ENCODE assay signal across 18 cellular contexts in genomic region chr3:8734137-8734878, GRCh38. TPM values are rescaled to one million over a fixed set of nuclear protein-coding genes. Genes with fewer than 3 reads are reported as not detected.
DNase-seq lines count a peak whose midpoint lies in the region; ATAC-seq, FAIRE-seq and TF ChIP-seq lines count a peak whose summit lies in the region.
"Had no signal": no experiment of that assay in that cellular context is flagged by ENCODE, and none has a peak within 500 bp of the region (broad histone marks: within the 10 kb centered on the region; RNA-seq: fewer than 3 reads in every experiment).

No MANE protein-coding gene starts in this region.

- H3K4me3 Mint-ChIP-seq in activated CD4-positive, alpha-beta T cell treated with anti-CD3 and anti-CD28 coated beads, Interleukin-2, amount 10 ng/mL, durations not matched to agents 7 days and 5 days: no peak overlapping the region

- in situ Hi-C loops in HepG2 (cut with HindIII; ENCODE audit: extremely low pct_ligation_motif_present, low pct_unique_long_range_greater_than_20kb) (no loop called here), gastrocnemius medialis (cut with MboI; ENCODE audit: low sequenced_read_pairs in 4 of 4) (no loop called here)

- FAIRE-seq in HepG2 (lab: Jason Lieb, UNC): no peak
- FAIRE-seq: A549, H54 had no signal

- H3K4me3 ChIP-seq in MG63 (no peak overlapping the region), HepG2 (replicated peaks in 1 of 3; ENCODE audit: insufficient read depth in 1 of 3, low read depth in 2 of 3, low read length in 3 of 3) (no peak overlapping the region), gastrocnemius medialis (peak overlapping the region; percentile 25 to 69 (median 52))
- H3K4me3 ChIP-seq: A549, Peyer's patch had no signal

- POLR2A ChIA-PET in HepG2 (lab: Yijun Ruan, JAX): no interaction called here
- POLR2A ChIA-PET in activated CD4-positive, alpha-beta T cell treated with anti-CD3 and anti-CD28 coated beads, Interleukin-2, amount 10 ng/mL, durations not matched to agents 7 days and 5 days (lab: Charles Lee): no interaction called here

- no peaks in the 10 kb centered on the region for H3K4me1 Mint-ChIP-seq in activated CD4-positive, alpha-beta T cell treated with anti-CD3 and anti-CD28 coated beads, Interleukin-2, amount 10 ng/mL, durations not matched to agents 7 days and 5 days

- WGBS in HepG2 (ENCODE audit: low lambda C conversion rate): 30% methylated on average over 14 of the region's 19 CpGs

- ATAC-seq in Right ventricle myocardium inferior: peak; percentile 81
- peak; percentile 21; the same call in 2 of the 3 replicates for ATAC-seq in HepG2
- ATAC-seq in gastrocnemius medialis: peak; percentile 72 to 74
- ATAC-seq in HG02610 (IDR thresholded peaks at IDR 0.05; ENCODE audit: unreplicated experiment): no peak
- ATAC-seq in HG02938 (IDR thresholded peaks at IDR 0.05; ENCODE audit: unreplicated experiment): no peak
- ATAC-seq: A549 had no signal

- no peaks in the 10 kb centered on the region for H3K9me3 ChIP-seq in MG63
- no peaks in the 10 kb centered on the region for H3K9me3 ChIP-seq in HepG2 (ENCODE audit: low read length)
- no peaks in the 10 kb centered on the region for H3K9me3 ChIP-seq in gastrocnemius medialis
- H3K9me3 ChIP-seq: A549, Peyer's patch had no signal

- H4K20me1 ChIP-seq in HepG2 (ENCODE audit: insufficient read depth, low read length): no peaks in the 10 kb centered on the region

- no peaks in the 10 kb centered on the region for H3K27me3 ChIP-seq in MG63
- H3K27me3 ChIP-seq in HepG2 (ENCODE audit: control insufficient read depth in 1 of 2, insufficient read depth in 2 of 2, low read length in 2 of 2): peaks cover 4 to 59% of the 10 kb centered on the region in 2 experiments; a peak in 4 of 5 replicates
- no peaks in the 10 kb centered on the region for H3K27me3 ChIP-seq in gastrocnemius medialis
- H3K27me3 ChIP-seq: Peyer's patch had no signal

- H3K27ac ChIP-seq in HepG2 (ENCODE audit: extremely low read length, insufficient read depth, low read length) (no peak overlapping the region), gastrocnemius medialis (peak overlapping the region; percentile 89 to 98 (median 92))
- H3K27ac ChIP-seq: C4-2B, Peyer's patch had no signal

- H3K27ac Mint-ChIP-seq in activated CD4-positive, alpha-beta T cell treated with anti-CD3 and anti-CD28 coated beads, Interleukin-2, amount 10 ng/mL, durations not matched to agents 7 days and 5 days: no peak overlapping the region

- no TSS peak for BruUV-seq in HepG2 (replicated peaks; lab: Mats Ljungman, UMichigan)

- no peak for TF ChIP-seq RAD21 in HepG2 (CRISPR knock-in tag; IDR thresholded peaks at IDR 0.05)

- no peaks in the 10 kb centered on the region for H3K9me3 Mint-ChIP-seq in activated CD4-positive, alpha-beta T cell treated with anti-CD3 and anti-CD28 coated beads, Interleukin-2, amount 10 ng/mL, durations not matched to agents 7 days and 5 days

- H3K36me3 ChIP-seq in MG63: no peaks in the 10 kb centered on the region
- no peaks in the 10 kb centered on the region for H3K36me3 ChIP-seq in HepG2 (replicated peaks in 1 of 2; ENCODE audit: control insufficient read depth in 1 of 2, insufficient read depth in 2 of 2, low read length in 2 of 2)
- H3K36me3 ChIP-seq in gastrocnemius medialis: no peaks in the 10 kb centered on the region
- H3K36me3 ChIP-seq: Peyer's patch had no signal

- H2AFZ ChIP-seq in HepG2 (ENCODE audit: low read length): no peak overlapping the region

- CTCF ChIA-PET in HepG2 (lab: Yijun Ruan, JAX; ENCODE audit: low intra/inter-chr PET ratio, low total read pairs): no interaction called here
- CTCF ChIA-PET in activated CD4-positive, alpha-beta T cell treated with anti-CD3 and anti-CD28 coated beads, Interleukin-2, amount 10 ng/mL, durations not matched to agents 7 days and 5 days (lab: Charles Lee): no interaction called here

- TF ChIP-seq CTCF in HepG2 (CRISPR knock-in tag; IDR thresholded peaks at IDR 0.05) (no peak), gastrocnemius medialis (IDR thresholded peaks at IDR 0.05 in 4 of 5, conservative IDR thresholded peaks at IDR 0.05 in 1 of 5) (no peak)

- TF ChIP-seq EP300 in HepG2 (IDR thresholded peaks at IDR 0.05; ENCODE audit: low read depth in 2 of 2, low read length in 2 of 2) (no peak), HepG2 (CRISPR knock-in tag; IDR thresholded peaks at IDR 0.05; ENCODE audit: borderline replicate concordance) (no peak)

- DNase-seq in MG63 (peak; percentile 42), Right ventricle myocardium inferior (ENCODE audit: missing footprints) (peak; percentile 75), HepG2 (ENCODE audit: low spot score) (no peak), gastrocnemius medialis (peak in 1 of 2 donors; percentile 52), SKM-1 (lab: John Stamatoyannopoulos, UW; ENCODE audit: unreplicated experiment) (no peak)
- DNase-seq in activated CD4-positive, alpha-beta T cell treated with anti-CD3 and anti-CD28 coated beads, Interleukin-2, amount 10 ng/mL, durations not matched to agents 7 days and 5 days: no peak
- DNase-seq: COR-L47, Karpas-422, NCI-H187 treated with DMSO at 0.1 percent for 48 hours, NCI-H2171, NCI-H446 treated with DMSO at 0.1 percent for 48 hours, NCI-H748 treated with DMSO at 0.1 percent for 48 hours, Peyer's patch had no signal

- TF ChIP-seq POLR2A in HepG2 (IDR thresholded peaks at IDR 0.05; ENCODE audit: insufficient read depth in 1 of 2, low read depth in 2 of 2, low read length in 2 of 2) (no peak), gastrocnemius medialis (IDR thresholded peaks at IDR 0.05) (no peak)

- H3K4me1 ChIP-seq in HepG2 (ENCODE audit: insufficient read depth, low read length): no peaks in the 10 kb centered on the region
- H3K4me1 ChIP-seq in gastrocnemius medialis: peaks cover 23 to 51% of the 10 kb centered on the region in 2 donors
- H3K4me1 ChIP-seq: Peyer's patch had no signal

- no peaks in the 10 kb centered on the region for H3K36me3 Mint-ChIP-seq in activated CD4-positive, alpha-beta T cell treated with anti-CD3 and anti-CD28 coated beads, Interleukin-2, amount 10 ng/mL, durations not matched to agents 7 days and 5 days (ENCODE audit: low read depth)

- H3K79me2 ChIP-seq in HepG2 (ENCODE audit: insufficient read depth, low read length): no peaks in the 10 kb centered on the region

- no peak overlapping the region for H3K4me2 ChIP-seq in HepG2 (ENCODE audit: low read depth, low read length)
- H3K4me2 ChIP-seq: A549 had no signal

- intact Hi-C loops in Right ventricle myocardium inferior (cut with DNase I) (loop anchor here (5.0 kb wide), 1 partner anchor 72 kb away; no protein-coding TSS in a partner anchor), HepG2 (cut with micrococcal nuclease; ENCODE audit: unreplicated experiment) (no loop called here), gastrocnemius medialis (cut with DNase I; ENCODE audit: low total_unique reads) (loop anchor here (5.0 to 10.0 kb wide), 2 partner anchors 72 to 250 kb away; no protein-coding TSS in a partner anchor)

- no peak overlapping the region for H3K9ac ChIP-seq in HepG2 (ENCODE audit: insufficient read depth, low read depth, low read length)

- H3K27me3 Mint-ChIP-seq in activated CD4-positive, alpha-beta T cell treated with anti-CD3 and anti-CD28 coated beads, Interleukin-2, amount 10 ng/mL, durations not matched to agents 7 days and 5 days: no peaks in the 10 kb centered on the region

RNA-seq across cellular contexts. Expression of gene CAV3, which starts 0.7 kb away (rescaled TPM):
- not detected in 2 replicates for total RNA-seq in MG63 (2014; rRNA removed; shearing (Covaris generic); ENCODE audit: low replicate concordance)
- total RNA-seq in Right ventricle myocardium inferior (34.0 TPM), HepG2 (2016; rRNA removed; fragmentation: Illumina TruSeq; extraction: Trizol) (not detected in 2 replicates), gastrocnemius medialis (10 to 100 TPM; 12.0 to 19.7 (median 14.3) TPM)
- not detected in 2 replicates for total RNA-seq in HepG2 (2016; cell fraction: cytosol; rRNA removed; fragmentation: Illumina TruSeq; extraction: Trizol; ENCODE audit: low read depth)
- not detected in 2 replicates for total RNA-seq in HepG2 (2016; cell fraction: insoluble cytoplasmic fraction; rRNA removed; fragmentation: Illumina TruSeq; extraction: Trizol)
- total RNA-seq in HepG2 (2016; cell fraction: membrane; rRNA removed; fragmentation: Illumina TruSeq; extraction: Trizol): not detected in 2 replicates
- total RNA-seq in HepG2 (2016; cell fraction: nucleus; rRNA removed; fragmentation: Illumina TruSeq; extraction: Trizol): not detected in 2 replicates
- not detected in 2 replicates for polyA plus RNA-seq in HepG2 (2011; rRNA removed)
- not detected in 2 replicates for polyA plus RNA-seq in HepG2 (2011; cell fraction: cytosol; rRNA removed)
- polyA plus RNA-seq in HepG2 (2011; cell fraction: nucleus; rRNA removed): not detected in 2 replicates
- not detected in 2 replicates for polyA plus RNA-seq in HepG2 (2012)
- polyA plus RNA-seq in HepG2 (2016; cell fraction: cytosol; fragmentation: Illumina TruSeq; extraction: Trizol; ENCODE audit: low read depth): not detected in 2 replicates
- not detected in 2 replicates for polyA plus RNA-seq in HepG2 (2016; cell fraction: insoluble cytoplasmic fraction; fragmentation: Illumina TruSeq; extraction: Trizol; ENCODE audit: low read depth)
- polyA plus RNA-seq in HepG2 (2016; cell fraction: membrane; fragmentation: Illumina TruSeq; extraction: Trizol; ENCODE audit: low read depth): not detected in 2 replicates
- not detected in 2 replicates for polyA plus RNA-seq in HepG2 (2016; cell fraction: nucleus; fragmentation: Illumina TruSeq; extraction: Trizol; ENCODE audit: insufficient read depth, low read depth)
- not detected in 2 replicates for polyA minus RNA-seq in HepG2 (2011; rRNA and poly(A)+ RNA removed; ENCODE audit: low replicate concordance)
- polyA minus RNA-seq in HepG2 (2011; cell fraction: cytosol; rRNA and poly(A)+ RNA removed): not detected in 2 replicates
- not detected in 2 replicates for polyA minus RNA-seq in HepG2 (2011; cell fraction: nucleus; rRNA and poly(A)+ RNA removed)
- not detected for total RNA-seq in activated CD4-positive, alpha-beta T cell treated with anti-CD3 and anti-CD28 coated beads, Interleukin-2, amount 10 ng/mL, durations not matched to agents 7 days and 5 days
- total RNA-seq: Peyer's patch had no signal
- polyA plus RNA-seq: A549 had no signal

RNA-seq across cellular contexts. Expression of gene OXTR, which starts 35.1 kb away (rescaled TPM):
- 0.03 and 0.15 TPM in 2 replicates for total RNA-seq in MG63 (2014; rRNA removed; shearing (Covaris generic); ENCODE audit: low replicate concordance)
- 0.32 TPM for total RNA-seq in Right ventricle myocardium inferior
- 0.88 and 0.95 TPM in 2 replicates for total RNA-seq in HepG2 (2016; rRNA removed; fragmentation: Illumina TruSeq; extraction: Trizol)
- total RNA-seq in HepG2 (2016; cell fraction: cytosol; rRNA removed; fragmentation: Illumina TruSeq; extraction: Trizol; ENCODE audit: low read depth): 0.10 and 0.44 TPM in 2 replicates
- 0.68 and 0.95 TPM in 2 replicates for total RNA-seq in HepG2 (2016; cell fraction: insoluble cytoplasmic fraction; rRNA removed; fragmentation: Illumina TruSeq; extraction: Trizol)
- total RNA-seq in HepG2 (2016; cell fraction: membrane; rRNA removed; fragmentation: Illumina TruSeq; extraction: Trizol): 0.38 and 0.49 TPM in 2 replicates
- 1.8 and 2.1 TPM in 2 replicates for total RNA-seq in HepG2 (2016; cell fraction: nucleus; rRNA removed; fragmentation: Illumina TruSeq; extraction: Trizol)
- 0.36 and 0.39 TPM in 2 replicates for polyA plus RNA-seq in HepG2 (2011; rRNA removed)
- polyA plus RNA-seq in HepG2 (2011; cell fraction: cytosol; rRNA removed): 0.17 and 0.19 TPM in 2 replicates
- 1.0 and 1.2 TPM in 2 replicates for polyA plus RNA-seq in HepG2 (2011; cell fraction: nucleus; rRNA removed)
- polyA plus RNA-seq in HepG2 (2012): 0.24 and 0.37 TPM in 2 replicates
- 0.07 and 0.12 TPM in 2 replicates for polyA plus RNA-seq in HepG2 (2016; cell fraction: cytosol; fragmentation: Illumina TruSeq; extraction: Trizol; ENCODE audit: low read depth)
- 0.88 and 1.1 TPM in 2 replicates for polyA plus RNA-seq in HepG2 (2016; cell fraction: insoluble cytoplasmic fraction; fragmentation: Illumina TruSeq; extraction: Trizol; ENCODE audit: low read depth)
- 0.18 and 0.26 TPM in 2 replicates for polyA plus RNA-seq in HepG2 (2016; cell fraction: membrane; fragmentation: Illumina TruSeq; extraction: Trizol; ENCODE audit: low read depth)
- 3.6 and 4.1 TPM in 2 replicates for polyA plus RNA-seq in HepG2 (2016; cell fraction: nucleus; fragmentation: Illumina TruSeq; extraction: Trizol; ENCODE audit: insufficient read depth, low read depth)
- 1.1 and 3.6 TPM in 2 replicates for polyA minus RNA-seq in HepG2 (2011; rRNA and poly(A)+ RNA removed; ENCODE audit: low replicate concordance)
- 0.09 and 0.40 TPM in 2 replicates for polyA minus RNA-seq in HepG2 (2011; cell fraction: cytosol; rRNA and poly(A)+ RNA removed)
- polyA minus RNA-seq in HepG2 (2011; cell fraction: nucleus; rRNA and poly(A)+ RNA removed): 0.37 and 1.0 TPM in 2 replicates
- total RNA-seq in gastrocnemius medialis: under 1 TPM in 1 of 4 donors, not detected in 3; 0.20 TPM
- under 1 TPM; 0.65 to 0.82 TPM for total RNA-seq in activated CD4-positive, alpha-beta T cell treated with anti-CD3 and anti-CD28 coated beads, Interleukin-2, amount 10 ng/mL, durations not matched to agents 7 days and 5 days

Comparison
In these comparisons a context has a peak if more than half of its experiments do, and no peak if none do; other contexts are left out.
1. DNase-seq: peak in MG63 (single experiment) and Right ventricle myocardium inferior (single experiment); none in HepG2 (single experiment), SKM-1 (single experiment) and activated CD4-positive, alpha-beta T cell treated with anti-CD3 and anti-CD28 coated beads, Interleukin-2, amount 10 ng/mL, durations not matched to agents 7 days and 5 days (single experiment).
2. H3K4me3 ChIP-seq: peak in gastrocnemius medialis (4 of 4); none in MG63 (single experiment) and HepG2 (0 of 3).
3. ATAC-seq: peak in Right ventricle myocardium inferior (single experiment), HepG2 (single experiment) and gastrocnemius medialis (2 of 2); none in HG02610 (single experiment) and HG02938 (single experiment).
4. RNA of gene CAV3, which starts 0.7 kb away (total RNA-seq): 34.0 TPM in Right ventricle myocardium inferior (single experiment) and 12.0 to 19.7 TPM in gastrocnemius medialis; not detected in MG63, not detected in HepG2 and not detected in activated CD4-positive, alpha-beta T cell treated with anti-CD3 and anti-CD28 coated beads, Interleukin-2, amount 10 ng/mL, durations not matched to agents 7 days and 5 days; every median in the first group is over 10 times any median in the second.